30 cellular contexts compared by ENCODE assay signal in genomic region chr5:154346427-154346826, GRCh38.
"Had no signal": no experiment of that assay in that cellular context is flagged by ENCODE, and none has a peak within 500 bp of the region (broad histone marks: within the 10 kb centered on the region; RNA-seq: fewer than 3 reads in every experiment).

No MANE protein-coding gene starts in this region.

- DNase-seq: activated B cell treated with CpG ODN at 0.5 μM for 24 hours; activated CD4-positive, alpha-beta T cell treated with anti-CD3 and anti-CD28 coated beads for 48 hours; activated CD4-positive, alpha-beta T cell treated with anti-CD3 and anti-CD28 coated beads, Interleukin-2, amount 50 U/mL, for 1 hour; activated CD4-positive, alpha-beta T cell treated with anti-CD3 and anti-CD28 coated beads, Interleukin-2, amount 50 U/mL, for 48 hours; activated CD8-positive, alpha-beta memory T cell treated with anti-CD3 and anti-CD28 coated beads for 24 hours; activated CD8-positive, alpha-beta T cell treated with anti-CD3 and anti-CD28 coated beads for 36 hours; activated effector memory CD4-positive, alpha-beta T cell treated with Interleukin-2 at 50 U/mL for 16 hours; activated gamma-delta T cell treated with Interleukin-2 at 50 U/mL for 16 hours; activated naive CD4-positive, alpha-beta T cell treated with anti-CD3 and anti-CD28 coated beads, Interleukin-2, amount 50 U/mL, for 16 hours; activated naive CD4-positive, alpha-beta T cell treated with Interleukin-2 at 50 U/mL for 16 hours; activated T-cell treated with anti-CD3 and anti-CD28 coated beads, Interleukin-2, amount 50 U/mL, for 4 hours; amniotic stem cell; anterior cingulate cortex; brain microvascular endothelial cell; cortex of kidney; dermis blood vessel endothelial cell; effector CD4-positive, alpha-beta T cell; effector memory CD8-positive, alpha-beta T cell; foreskin melanocyte; head of caudate nucleus; T-cell; T1000; WERI-Rb-1 had no signal

- H3K27ac ChIP-seq: brain microvascular endothelial cell, esophagus muscularis mucosa, WERI-Rb-1 had no signal

- H3K27me3 ChIP-seq: brain microvascular endothelial cell, esophagus muscularis mucosa had no signal

- H3K9me3 ChIP-seq: esophagus muscularis mucosa had no signal

- H3K36me3 ChIP-seq: brain microvascular endothelial cell, esophagus muscularis mucosa, WERI-Rb-1 had no signal

- H3K4me3 Mint-ChIP-seq: activated B cell treated with CpG ODN at 0.5 μM for 24 hours; activated CD8-positive, alpha-beta T cell treated with anti-CD3 and anti-CD28 coated beads for 36 hours; activated naive CD8-positive, alpha-beta T cell; activated T-cell treated with anti-CD3 and anti-CD28 coated beads, Interleukin-2, amount 50 U/mL, for 4 hours; activated T-helper 17 cell treated with anti-CD3 and anti-CD28 coated beads, Interleukin-2, amount 50 U/mL, for 72 hours; central memory CD8-positive, alpha-beta T cell; effector memory CD8-positive, alpha-beta T cell; T-cell; T-helper 1 cell treated with Interleukin-12 subunit alpha and Interleukin-12 subunit beta and Interleukin-4 antibody, amounts not matched to agents 30 μg/mL and 1 μg/mL, for 36 hours; T-helper 2 cell treated with Interferon-gamma antibody and Interleukin-4, amounts not matched to agents 5 μg/mL and 100 μg/mL, for 36 hours had no signal

- H3K4me3 ChIP-seq: esophagus muscularis mucosa had no signal

- ATAC-seq: activated CD4-positive, CD25-positive, alpha-beta regulatory T cell treated with anti-CD3 and anti-CD28 coated beads, Interleukin-2, amount 50 U/mL, for 24 hours; activated CD8-positive, alpha-beta T cell treated with anti-CD3 and anti-CD28 coated beads for 36 hours; activated T-cell treated with anti-CD3 and anti-CD28 coated beads, Interleukin-2, amount 50 U/mL, for 4 hours; activated T-helper 17 cell treated with anti-CD3 and anti-CD28 coated beads, Interleukin-2, amount 50 U/mL, for 72 hours; effector memory CD8-positive, alpha-beta T cell; T-cell had no signal

- H3K27ac Mint-ChIP-seq: activated B cell treated with CpG ODN at 0.5 μM for 24 hours; activated CD8-positive, alpha-beta T cell treated with anti-CD3 and anti-CD28 coated beads for 36 hours; activated naive CD8-positive, alpha-beta T cell; activated T-helper 17 cell treated with anti-CD3 and anti-CD28 coated beads, Interleukin-2, amount 50 U/mL, for 72 hours; effector memory CD8-positive, alpha-beta T cell; T-cell; T-helper 1 cell treated with Interleukin-12 subunit alpha and Interleukin-12 subunit beta and Interleukin-4 antibody, amounts not matched to agents 30 μg/mL and 1 μg/mL, for 36 hours; T-helper 2 cell treated with Interferon-gamma antibody and Interleukin-4, amounts not matched to agents 5 μg/mL and 100 μg/mL, for 36 hours had no signal

- H3K27me3 Mint-ChIP-seq: activated B cell treated with CpG ODN at 0.5 μM for 24 hours; activated CD8-positive, alpha-beta T cell treated with anti-CD3 and anti-CD28 coated beads for 36 hours; activated naive CD8-positive, alpha-beta T cell; activated T-helper 17 cell treated with anti-CD3 and anti-CD28 coated beads, Interleukin-2, amount 50 U/mL, for 72 hours; central memory CD8-positive, alpha-beta T cell; effector memory CD8-positive, alpha-beta T cell; T-cell had no signal
